ENCODE assay signal across 14 cellular contexts in genomic region chr17:31424944-31425582, GRCh38. TPM values are rescaled to one million over a fixed set of nuclear protein-coding genes. Genes with fewer than 3 reads are reported as not detected.
DNase-seq lines count a peak whose midpoint lies in the region; ATAC-seq, FAIRE-seq and TF ChIP-seq lines count a peak whose summit lies in the region.
"Had no signal": no experiment of that assay in that cellular context is flagged by ENCODE, and none has a peak within 500 bp of the region (broad histone marks: within the 10 kb centered on the region; RNA-seq: fewer than 3 reads in every experiment).

No MANE protein-coding gene starts in this region.

- FAIRE-seq in islet of Langerhans (lab: Jason Lieb, UNC): peak; percentile 88
- FAIRE-seq: keratinocyte had no signal

- DNase-seq in SHP77 (lab: John Stamatoyannopoulos, UW) (peak; percentile 18 to 45), SHP77 treated with DMSO at 0.1 percent for 48 hours (lab: John Stamatoyannopoulos, UW) (no peak), astrocyte of the hippocampus (ENCODE audit: low read depth, low spot score) (peak; percentile 15), thyroid gland (no peak), DMS153 treated with DMSO at 0.1 percent for 48 hours (lab: John Stamatoyannopoulos, UW; ENCODE audit: unreplicated experiment) (no peak), NCI-H2029 (lab: John Stamatoyannopoulos, UW) (no peak), foreskin keratinocyte (no peak)
- DNase-seq: 8988T, DMS79, RPMI8226 had no signal

- H3K9me3 ChIP-seq in thyroid gland: no peaks in the 10 kb centered on the region
- H3K9me3 ChIP-seq: neutrophil had no signal

- H3K4me1 ChIP-seq in thyroid gland: peaks cover 13 to 22% of the 10 kb centered on the region in 2 donors
- no peaks in the 10 kb centered on the region for H3K4me1 ChIP-seq in foreskin keratinocyte

- TF ChIP-seq POLR2A in thyroid gland (IDR thresholded peaks at IDR 0.05): no peak

- intact Hi-C loops in thyroid gland (cut with DNase I): no loop called here

- no peak for ATAC-seq in foreskin keratinocyte
- ATAC-seq: stimulated activated effector memory CD8-positive, alpha-beta T cell treated with anti-CD3 and anti-CD28 coated beads, Interleukin-12 subunit alpha, Interleukin-12 subunit beta, amount 100 ng/mL, for 72 hours had no signal

- H3K4me3 ChIP-seq in thyroid gland (replicated peaks in 1 of 3): no peak overlapping the region

- 66 to 67% methylated on average over 12 of the region's 12 CpGs for WGBS in thyroid gland, 2 donors

- no peak for TF ChIP-seq CTCF in thyroid gland (IDR thresholded peaks at IDR 0.05)
- TF ChIP-seq CTCF in foreskin keratinocyte (conservative IDR thresholded peaks at IDR 0.05): no peak

- H3K27ac ChIP-seq in thyroid gland (peak overlapping the region; percentile 55 to 72 (median 65)), foreskin keratinocyte (no peak overlapping the region)
- H3K27ac ChIP-seq: neutrophil had no signal

- H3K36me3 ChIP-seq in thyroid gland: no peaks in the 10 kb centered on the region
- H3K36me3 ChIP-seq: neutrophil had no signal

- H3K27me3 ChIP-seq in thyroid gland (no peaks in the 10 kb centered on the region), foreskin keratinocyte (peaks cover 5% of the 10 kb centered on the region)

RNA-seq across cellular contexts. Expression of gene RAB11FIP4, which starts 33.6 kb away (rescaled TPM):
- total RNA-seq in thyroid gland (10 to 100 TPM; 21.1 to 44.5 (median 24.9) TPM), foreskin keratinocyte (7.1 and 9.0 TPM in 2 replicates)
- polyA plus RNA-seq in foreskin keratinocyte: 2.6 TPM in 2 replicates

Comparison
In these comparisons a context has a peak if more than half of its experiments do, and no peak if none do; other contexts are left out.
1. DNase-seq: peak in SHP77 (2 of 2) and astrocyte of the hippocampus (single experiment); none in SHP77 treated with DMSO at 0.1 percent for 48 hours (single experiment), thyroid gland (0 of 2), DMS153 treated with DMSO at 0.1 percent for 48 hours (single experiment), NCI-H2029 (single experiment) and foreskin keratinocyte (0 of 2).